2 cellular contexts compared by ENCODE assay signal in genomic region chr12:109932878-109933503, GRCh38.
A peak's percentile ranks its signal among the peaks of the same experiment; 100 is the strongest.
TF ChIP-seq lines count a peak whose summit lies in the region.

No MANE protein-coding gene starts in this region.

TF ChIP-seq in liver, 16 proteins besides CTCF, POLR2A, EP300 and RAD21:
- no peak for TF ChIP-seq HNF4G (IDR thresholded peaks at IDR 0.05)
- peak; percentile 75 for TF ChIP-seq NR2F2 (IDR thresholded peaks at IDR 0.05)

TF ChIP-seq in HepG2, 621 proteins besides CTCF, POLR2A, EP300 and RAD21:
- TF ChIP-seq SAP130 (CRISPR knock-in tag; IDR thresholded peaks at IDR 0.05; ENCODE audit: low read depth) = no peak
- TF ChIP-seq ZNF281 (CRISPR knock-in tag; IDR thresholded peaks at IDR 0.05; ENCODE audit: borderline replicate concordance) = no peak
- no peak for TF ChIP-seq MLX (CRISPR knock-in tag; IDR thresholded peaks at IDR 0.05)
- no peak for TF ChIP-seq NFAT5 (CRISPR knock-in tag; IDR thresholded peaks at IDR 0.05)
- TF ChIP-seq ZNF296 (CRISPR knock-in tag; conservative IDR thresholded peaks at IDR 0.05) = no peak
- TF ChIP-seq ZNF572 (CRISPR knock-in tag; IDR thresholded peaks at IDR 0.05) = no peak
- no peak for TF ChIP-seq HNRNPL (IDR thresholded peaks at IDR 0.05; ENCODE audit: low read depth, low read length)
- no peak for TF ChIP-seq ZIK1 (CRISPR knock-in tag; IDR thresholded peaks at IDR 0.05; ENCODE audit: borderline replicate concordance, low read depth)
- no peak for TF ChIP-seq ZNF878 (CRISPR knock-in tag; IDR thresholded peaks at IDR 0.05)
- TF ChIP-seq ZNF570 (CRISPR knock-in tag; IDR thresholded peaks at IDR 0.05; ENCODE audit: borderline replicate concordance) = no peak
- no peak for TF ChIP-seq ZNF567 (CRISPR knock-in tag; IDR thresholded peaks at IDR 0.05; ENCODE audit: borderline replicate concordance)
- no peak for TF ChIP-seq MBNL3 (CRISPR knock-in tag; conservative IDR thresholded peaks at IDR 0.05)
- no peak for TF ChIP-seq ZBTB1 (CRISPR knock-in tag; IDR thresholded peaks at IDR 0.05; ENCODE audit: borderline replicate concordance)
- TF ChIP-seq ZNF678 (CRISPR knock-in tag; IDR thresholded peaks at IDR 0.05) = no peak
- no peak for TF ChIP-seq ZNF672 (CRISPR knock-in tag; IDR thresholded peaks at IDR 0.05)
- no peak for TF ChIP-seq EZH2 (conservative IDR thresholded peaks at IDR 0.05; ENCODE audit: low read depth, low read length)
- TF ChIP-seq USF2 (IDR thresholded peaks at IDR 0.05; ENCODE audit: low read depth, low read length) = no peak
- no peak for TF ChIP-seq USF2 (CRISPR knock-in tag; IDR thresholded peaks at IDR 0.05; ENCODE audit: borderline replicate concordance)
